Comparison of ENCODE assay signal across 9 cellular contexts in genomic region chr15:49645937-49646336, GRCh38. TPM values are rescaled to one million over a fixed set of nuclear protein-coding genes. Genes with fewer than 3 reads are reported as not detected.
DNase-seq lines count a peak whose midpoint lies in the region; ATAC-seq, FAIRE-seq and TF ChIP-seq lines count a peak whose summit lies in the region.
"Had no signal": no experiment of that assay in that cellular context is flagged by ENCODE, and none has a peak within 500 bp of the region (broad histone marks: within the 10 kb centered on the region; RNA-seq: fewer than 3 reads in every experiment).

No MANE protein-coding gene starts in this region.

- no peak for ATAC-seq in activated CD4-positive, alpha-beta T cell treated with anti-CD3 and anti-CD28 coated beads for 36 hours
- ATAC-seq: natural killer cell treated with Interleukin-12 subunit alpha and Interleukin-12 subunit beta and Interleukin-15 and Interleukin-18, amount 100 ng/mL, for 72 hours had no signal

- intact Hi-C loops in activated CD4-positive, alpha-beta T cell treated with anti-CD3 and anti-CD28 coated beads for 36 hours (cut with DNase I, micrococcal nuclease): no loop called here

- no peaks in the 10 kb centered on the region for H3K27me3 ChIP-seq in bronchial epithelial cell (ENCODE audit: control insufficient read depth, insufficient read depth, low read length)

- no peak overlapping the region for H3K4me3 Mint-ChIP-seq in endothelial cell (ENCODE audit: unreplicated experiment)
- H3K4me3 Mint-ChIP-seq in activated CD4-positive, alpha-beta T cell treated with anti-CD3 and anti-CD28 coated beads for 36 hours: no peak overlapping the region
- H3K4me3 Mint-ChIP-seq: natural killer cell treated with Interleukin-12 subunit alpha and Interleukin-12 subunit beta and Interleukin-15 and Interleukin-18, amount 100 ng/mL, for 72 hours had no signal

- H3K27me3 Mint-ChIP-seq in endothelial cell (ENCODE audit: unreplicated experiment): no peaks in the 10 kb centered on the region
- no peaks in the 10 kb centered on the region for H3K27me3 Mint-ChIP-seq in activated CD4-positive, alpha-beta T cell treated with anti-CD3 and anti-CD28 coated beads for 36 hours
- H3K27me3 Mint-ChIP-seq: natural killer cell treated with Interleukin-12 subunit alpha and Interleukin-12 subunit beta and Interleukin-15 and Interleukin-18, amount 100 ng/mL, for 72 hours had no signal

- H3K4me3 ChIP-seq in bronchial epithelial cell (ENCODE audit: low read depth, low read length): no peak overlapping the region

- DNase-seq in DMS53 treated with DMSO at 0.1 percent for 48 hours (lab: John Stamatoyannopoulos, UW; ENCODE audit: unreplicated experiment) (peak; percentile 44), NCI-H2171 (lab: John Stamatoyannopoulos, UW) (peak; percentile 35), bronchial epithelial cell (ENCODE audit: low read depth) (peak; percentile 91), non-pigmented ciliary epithelial cell (ENCODE audit: low read depth) (peak; percentile 79), superior temporal gyrus (ENCODE audit: extremely low spot score) (no peak), endothelial cell (ENCODE audit: low spot score) (no peak), KBM-7 (no peak)
- no peak for DNase-seq in activated CD4-positive, alpha-beta T cell treated with anti-CD3 and anti-CD28 coated beads for 36 hours

- no peak overlapping the region for H3K27ac Mint-ChIP-seq in endothelial cell (ENCODE audit: unreplicated experiment)
- H3K27ac Mint-ChIP-seq in activated CD4-positive, alpha-beta T cell treated with anti-CD3 and anti-CD28 coated beads for 36 hours: no peak overlapping the region
- H3K27ac Mint-ChIP-seq: natural killer cell treated with Interleukin-12 subunit alpha and Interleukin-12 subunit beta and Interleukin-15 and Interleukin-18, amount 100 ng/mL, for 72 hours had no signal

- CTCF ChIA-PET in activated CD4-positive, alpha-beta T cell treated with anti-CD3 and anti-CD28 coated beads for 36 hours (lab: Charles Lee): no interaction called here

- no peaks in the 10 kb centered on the region for H3K4me1 Mint-ChIP-seq in endothelial cell (ENCODE audit: unreplicated experiment)
- H3K4me1 Mint-ChIP-seq in activated CD4-positive, alpha-beta T cell treated with anti-CD3 and anti-CD28 coated beads for 36 hours: no peaks in the 10 kb centered on the region

- no peaks in the 10 kb centered on the region for H3K36me3 Mint-ChIP-seq in endothelial cell (ENCODE audit: low read depth, unreplicated experiment)
- H3K36me3 Mint-ChIP-seq in activated CD4-positive, alpha-beta T cell treated with anti-CD3 and anti-CD28 coated beads for 36 hours (ENCODE audit: low read depth): peaks cover 10% of the 10 kb centered on the region

- POLR2A ChIA-PET in activated CD4-positive, alpha-beta T cell treated with anti-CD3 and anti-CD28 coated beads for 36 hours (lab: Charles Lee): interaction anchor here (0.7 kb wide), 1 partner anchor 25 kb away, joined by 3 read pairs; the partner anchor contains the start of gene DTWD1

- peak; percentile 76 for FAIRE-seq in bronchial epithelial cell (lab: Jason Lieb, UNC)

- H3K9me3 Mint-ChIP-seq in endothelial cell (ENCODE audit: unreplicated experiment): no peaks in the 10 kb centered on the region
- no peaks in the 10 kb centered on the region for H3K9me3 Mint-ChIP-seq in activated CD4-positive, alpha-beta T cell treated with anti-CD3 and anti-CD28 coated beads for 36 hours (ENCODE audit: low read depth)
- H3K9me3 Mint-ChIP-seq: natural killer cell treated with Interleukin-12 subunit alpha and Interleukin-12 subunit beta and Interleukin-15 and Interleukin-18, amount 100 ng/mL, for 72 hours had no signal

- peaks cover 1% of the 10 kb centered on the region for H3K36me3 ChIP-seq in bronchial epithelial cell (ENCODE audit: control insufficient read depth, insufficient read depth, low read length)

- in situ Hi-C loops in KBM-7 (cut with MboI; ENCODE audit: low pct_unique_long_range_greater_than_20kb, low sequenced_read_pairs): no loop called here

- TF ChIP-seq CTCF in bronchial epithelial cell (IDR thresholded peaks at IDR 0.05; ENCODE audit: insufficient read depth, low read length, severe bottlenecking) (no peak), endothelial cell (IDR thresholded peaks at IDR 0.05; ENCODE audit: unreplicated experiment) (no peak)

RNA-seq across cellular contexts. Expression of gene DTWD1, which starts 25.1 kb away (rescaled TPM):
- total RNA-seq in bronchial epithelial cell (7.9 and 10.2 TPM in 2 replicates), endothelial cell (ENCODE audit: unreplicated experiment) (14.5 TPM)
- 10 to 100 TPM; 20.4 to 22.4 TPM for total RNA-seq in activated CD4-positive, alpha-beta T cell treated with anti-CD3 and anti-CD28 coated beads for 36 hours

RNA-seq across cellular contexts. Expression of gene FAM227B, which starts 25.3 kb away (rescaled TPM):
- total RNA-seq in bronchial epithelial cell: 2.1 and 2.7 TPM in 2 replicates
- 3.8 TPM for total RNA-seq in endothelial cell (ENCODE audit: unreplicated experiment)
- total RNA-seq in activated CD4-positive, alpha-beta T cell treated with anti-CD3 and anti-CD28 coated beads for 36 hours: 1 to 10 TPM; 2.7 to 4.4 TPM

Comparison
In these comparisons a context has a peak if more than half of its experiments do, and no peak if none do; other contexts are left out.
1. DNase-seq: peak in DMS53 treated with DMSO at 0.1 percent for 48 hours (single experiment), NCI-H2171 (single experiment), bronchial epithelial cell (single experiment) and non-pigmented ciliary epithelial cell (single experiment); none in superior temporal gyrus (single experiment), endothelial cell (single experiment), activated CD4-positive, alpha-beta T cell treated with anti-CD3 and anti-CD28 coated beads for 36 hours (single experiment) and KBM-7 (single experiment).